ENCODE assay signal across 1 cellular context in genomic region chr2:120252207-120253020, GRCh38.
TF ChIP-seq lines count a peak whose summit lies in the region.

Gene RALB (plus strand): TSS chr2:120252852. CDS start chr2:120278665, 25,813 bp downstream.

TF ChIP-seq in HepG2, 621 proteins besides CTCF, POLR2A, EP300 and RAD21 (continued from another document and continues in another):
- TF ChIP-seq ARID5B (CRISPR knock-in tag; IDR thresholded peaks at IDR 0.05) = no peak
- no peak for TF ChIP-seq MLX (CRISPR knock-in tag; IDR thresholded peaks at IDR 0.05)
- no peak for TF ChIP-seq NFRKB (IDR thresholded peaks at IDR 0.05)
- TF ChIP-seq KLF9 (CRISPR knock-in tag; IDR thresholded peaks at IDR 0.05; ENCODE audit: low read depth) = peak; percentile 36; the same call in 1 of the 2 replicates
- TF ChIP-seq PBX2 (CRISPR knock-in tag; IDR thresholded peaks at IDR 0.05) = no peak
- TF ChIP-seq SRSF1 (optimal IDR thresholded peaks at IDR 0.05; ENCODE audit: low read depth, low read length) = no peak
- TF ChIP-seq NCOA2 (CRISPR knock-in tag; IDR thresholded peaks at IDR 0.05) = no peak
- peak; percentile 8; the same call in 1 of the 2 replicates for TF ChIP-seq FOXP4 (CRISPR knock-in tag; IDR thresholded peaks at IDR 0.05)
- no peak for TF ChIP-seq RNF219 (CRISPR knock-in tag; IDR thresholded peaks at IDR 0.05)
- no peak for TF ChIP-seq HMGXB3 (CRISPR knock-in tag; IDR thresholded peaks at IDR 0.05; ENCODE audit: borderline replicate concordance)
- TF ChIP-seq ZNF574 (CRISPR knock-in tag; IDR thresholded peaks at IDR 0.05) = no peak
- TF ChIP-seq NPAS2 (CRISPR knock-in tag; IDR thresholded peaks at IDR 0.05; ENCODE audit: borderline replicate concordance) = no peak
- 0 out of 2 replicates have a peak, but pooled peaks have one; percentile 46 for TF ChIP-seq RXRA (CRISPR knock-in tag; IDR thresholded peaks at IDR 0.05)
- TF ChIP-seq ZNF253 (CRISPR knock-in tag; IDR thresholded peaks at IDR 0.05; ENCODE audit: borderline replicate concordance) = no peak
- TF ChIP-seq ZBTB20 (CRISPR knock-in tag; IDR thresholded peaks at IDR 0.05; ENCODE audit: borderline replicate concordance, low read depth) = 0 out of 2 replicates have a peak, but pooled peaks have one; percentile 19
- no peak; the same call in 1 of the 2 replicates for TF ChIP-seq ZGPAT (CRISPR knock-in tag; IDR thresholded peaks at IDR 0.05)
- peak; percentile 55; the same call in 1 of the 2 replicates for TF ChIP-seq E2F1 (CRISPR knock-in tag; IDR thresholded peaks at IDR 0.05)
- TF ChIP-seq REST (IDR thresholded peaks at IDR 0.05; ENCODE audit: borderline replicate concordance in 1 of 2, low read depth in 1 of 2, low read length in 2 of 2) = no peak
- TF ChIP-seq ZBTB26 (CRISPR knock-in tag; IDR thresholded peaks at IDR 0.05; ENCODE audit: borderline replicate concordance) = peak; percentile 79; the same call in 1 of the 2 replicates
